16 cellular contexts compared by ENCODE assay signal in genomic region chr12:49283541-49284429, GRCh38. TPM values are rescaled to one million over a fixed set of nuclear protein-coding genes. Genes with fewer than 3 reads are reported as not detected.
A peak's percentile ranks its signal among the peaks of the same experiment; 100 is the strongest.
DNase-seq lines count a peak whose midpoint lies in the region; ATAC-seq and TF ChIP-seq lines count a peak whose summit lies in the region.
"Had no signal": no experiment of that assay in that cellular context is flagged by ENCODE, and none has a peak within 500 bp of the region (broad histone marks: within the 10 kb centered on the region; RNA-seq: fewer than 3 reads in every experiment).

No MANE protein-coding gene starts in this region.

- H3K9ac ChIP-seq in Karpas-422 (ENCODE audit: low read length) = no peak overlapping the region

- no peaks in the 10 kb centered on the region for H3K79me2 ChIP-seq in Karpas-422 (ENCODE audit: low read length)

- H2AFZ ChIP-seq in Karpas-422 (ENCODE audit: low read length) = no peak overlapping the region

- H3K9me3 ChIP-seq in Karpas-422 (ENCODE audit: low read length) = no peaks in the 10 kb centered on the region
- H3K9me3 ChIP-seq: left lung, right lobe of liver had no signal

- DNase-seq in AG20443 (ENCODE audit: low spot score) (peak; percentile 12), LHCN-M2 (ENCODE audit: low read depth) (peak; percentile 61), foreskin keratinocyte (no peak), Karpas-422 (no peak)
- DNase-seq: activated naive CD4-positive, alpha-beta T cell treated with Interleukin-2 at 50 U/mL for 16 hours; DMS79 treated with DMSO at 0.1 percent for 48 hours; head of caudate nucleus; left lung; NCI-H187 treated with DMSO at 0.1 percent for 48 hours; NCI-H748 treated with DMSO at 0.1 percent for 48 hours; right lobe of liver; SHP77 treated with DMSO at 0.1 percent for 48 hours; stimulated activated naive CD8-positive, alpha-beta T cell treated with anti-CD3 and anti-CD28 coated beads, Interleukin-15, Interleukin-2, amounts not matched to agents 100 U/mL and 50 U/mL, for 24 hours had no signal

- H3K27me3 ChIP-seq in foreskin keratinocyte (peaks cover 8% of the 10 kb centered on the region), Karpas-422 (ENCODE audit: low read length) (no peaks in the 10 kb centered on the region)
- H3K27me3 ChIP-seq: right lobe of liver had no signal

- no peaks in the 10 kb centered on the region for H3K36me3 ChIP-seq in Karpas-422 (ENCODE audit: insufficient read depth, low read length)
- H3K36me3 ChIP-seq: left lung, right lobe of liver had no signal

- TF ChIP-seq CTCF in foreskin keratinocyte (conservative IDR thresholded peaks at IDR 0.05) = peak; percentile 34

- no peak for ATAC-seq in foreskin keratinocyte
- no peak for ATAC-seq in HG02623 (IDR thresholded peaks at IDR 0.05; ENCODE audit: unreplicated experiment)
- ATAC-seq in GM21447 (IDR thresholded peaks at IDR 0.05; ENCODE audit: unreplicated experiment) = no peak
- ATAC-seq: left lung; natural killer cell treated with Interleukin-12 subunit alpha and Interleukin-12 subunit beta and Interleukin-15 and Interleukin-18, amount 100 ng/mL, for 72 hours; stimulated activated naive CD8-positive, alpha-beta T cell treated with anti-CD3 and anti-CD28 coated beads, Interleukin-15, Interleukin-2, amounts not matched to agents 100 U/mL and 50 U/mL, for 24 hours had no signal

- H3K4me3 ChIP-seq in Karpas-422 (ENCODE audit: low read length) = no peak overlapping the region
- H3K4me3 ChIP-seq: left lung, right lobe of liver had no signal

- H3K4me2 ChIP-seq in Karpas-422 (ENCODE audit: low read depth, low read length, poor library complexity, severe bottlenecking) = no peak overlapping the region

- H3K27ac ChIP-seq in foreskin keratinocyte (no peak overlapping the region), Karpas-422 (ENCODE audit: low read length) (no peak overlapping the region)
- H3K27ac ChIP-seq: left lung, right lobe of liver had no signal

- H3K4me1 ChIP-seq in foreskin keratinocyte = peaks cover 4% of the 10 kb centered on the region
- H3K4me1 ChIP-seq in Karpas-422 (ENCODE audit: low read length) = peaks cover 7% of the 10 kb centered on the region; the same call in 1 of the 2 replicates

- H3K9me2 ChIP-seq in Karpas-422 (replicated peaks; ENCODE audit: insufficient read depth, low read length) = no peaks in the 10 kb centered on the region

- no peaks in the 10 kb centered on the region for H4K20me1 ChIP-seq in Karpas-422 (ENCODE audit: insufficient read depth, low read depth, low read length)

RNA-seq across cellular contexts. Expression of gene PRPH, which starts 11.2 kb away (rescaled TPM):
- total RNA-seq in LHCN-M2 (2014; rRNA removed) (0.11 and 0.26 TPM in 2 replicates), foreskin keratinocyte (0.34 TPM in 1 of 2 replicates, not detected in the other)
- polyA plus RNA-seq in LHCN-M2 (2012) = 0.04 TPM
- polyA plus RNA-seq in foreskin keratinocyte = 0.04 TPM in 1 of 2 replicates, not detected in the other
- total RNA-seq in Karpas-422 (2014; rRNA removed; shearing (Covaris generic); ENCODE audit: low replicate concordance) = 0.52 TPM in 1 of 2 replicates, not detected in the other
- total RNA-seq: natural killer cell treated with Interleukin-12 subunit alpha and Interleukin-12 subunit beta and Interleukin-15 and Interleukin-18, amount 100 ng/mL, for 72 hours; right lobe of liver had no signal

RNA-seq across cellular contexts. Expression of gene TUBA1C, which starts 18.9 kb away (rescaled TPM):
- total RNA-seq in LHCN-M2 (2014; rRNA removed) (1,345 and 1,346 TPM in 2 replicates), foreskin keratinocyte (1,116 and 1,321 TPM in 2 replicates)
- 1,174 TPM for polyA plus RNA-seq in LHCN-M2 (2012)
- polyA plus RNA-seq in foreskin keratinocyte = 1,211 and 1,475 TPM in 2 replicates
- total RNA-seq in Karpas-422 (2014; rRNA removed; shearing (Covaris generic); ENCODE audit: low replicate concordance) = 90.0 and 132 TPM in 2 replicates

RNA-seq across cellular contexts. Expression of gene TROAP, which starts 39.3 kb away (rescaled TPM):
- total RNA-seq in LHCN-M2 (2014; rRNA removed) (30.0 and 32.8 TPM in 2 replicates), foreskin keratinocyte (36.3 and 46.3 TPM in 2 replicates)
- polyA plus RNA-seq in LHCN-M2 (2012) = 27.8 TPM
- polyA plus RNA-seq in foreskin keratinocyte = 41.2 and 59.7 TPM in 2 replicates
- total RNA-seq in Karpas-422 (2014; rRNA removed; shearing (Covaris generic); ENCODE audit: low replicate concordance) = 20.2 and 58.2 TPM in 2 replicates

RNA-seq across cellular contexts. Expression of gene C1QL4, which starts 53.2 kb away (rescaled TPM):
- total RNA-seq in LHCN-M2 (2014; rRNA removed) (0.19 and 0.46 TPM in 2 replicates), foreskin keratinocyte (0.28 and 0.34 TPM in 2 replicates)
- polyA plus RNA-seq in LHCN-M2 (2012) = 0.12 TPM
- 0.29 and 0.48 TPM in 2 replicates for polyA plus RNA-seq in foreskin keratinocyte
- not detected in 2 replicates for total RNA-seq in Karpas-422 (2014; rRNA removed; shearing (Covaris generic); ENCODE audit: low replicate concordance)
- total RNA-seq: left lung; natural killer cell treated with Interleukin-12 subunit alpha and Interleukin-12 subunit beta and Interleukin-15 and Interleukin-18, amount 100 ng/mL, for 72 hours; right lobe of liver had no signal

Comparison
In these comparisons a context has a peak if more than half of its experiments do, and no peak if none do; other contexts are left out.
1. DNase-seq: peak in AG20443 (single experiment) and LHCN-M2 (single experiment); none in foreskin keratinocyte (0 of 2) and Karpas-422 (single experiment).